15 cellular contexts compared by ENCODE assay signal in genomic region chr5:36880761-36881160, GRCh38. TPM values are rescaled to one million over a fixed set of nuclear protein-coding genes. Genes with fewer than 3 reads are reported as not detected.
DNase-seq lines count a peak whose midpoint lies in the region; ATAC-seq, FAIRE-seq and TF ChIP-seq lines count a peak whose summit lies in the region.
"Had no signal": no experiment of that assay in that cellular context is flagged by ENCODE, and none has a peak within 500 bp of the region (broad histone marks: within the 10 kb centered on the region; RNA-seq: fewer than 3 reads in every experiment).

No MANE protein-coding gene starts in this region.

- peak overlapping the region; percentile 94 for H3K4me2 ChIP-seq in PC-9

- H4K20me1 ChIP-seq in PC-9 (ENCODE audit: insufficient read depth): peaks cover 54% of the 10 kb centered on the region

- no peak overlapping the region for H2AFZ ChIP-seq in PC-9

- H3K36me3 ChIP-seq in PC-9 (ENCODE audit: low read depth) (no peaks in the 10 kb centered on the region), small intestine (ENCODE audit: control insufficient read depth in 2 of 2, insufficient read depth in 2 of 2, low read length in 2 of 2) (no peaks in the 10 kb centered on the region)
- H3K36me3 ChIP-seq: pancreas had no signal

- peaks cover 47% of the 10 kb centered on the region for H3K4me1 Mint-ChIP-seq in activated T-cell treated with anti-CD3 and anti-CD28 coated beads, Interleukin-2, amount 50 U/mL, for 4 hours (ENCODE audit: low read depth)

- intact Hi-C loops in PC-9 (cut with micrococcal nuclease; ENCODE audit: unreplicated experiment): no loop called here

- H3K27ac ChIP-seq in PC-9 (no peak overlapping the region), small intestine (ENCODE audit: low read depth in 1 of 2, low read length in 1 of 2) (no peak overlapping the region)
- H3K27ac ChIP-seq: pancreas had no signal

- peak overlapping the region; percentile 46 for H3K4me3 Mint-ChIP-seq in activated T-cell treated with anti-CD3 and anti-CD28 coated beads, Interleukin-2, amount 50 U/mL, for 4 hours

- no peaks in the 10 kb centered on the region for H3K27me3 ChIP-seq in PC-9 (ENCODE audit: insufficient read depth, low read depth)
- H3K27me3 ChIP-seq in small intestine (ENCODE audit: control insufficient read depth in 2 of 2, insufficient read depth in 2 of 2, low read length in 2 of 2): no peaks in the 10 kb centered on the region
- H3K27me3 ChIP-seq: esophagus muscularis mucosa, pancreas, testis had no signal

- H3F3A ChIP-seq in PC-9 (ENCODE audit: insufficient read depth, low read depth): peaks cover 25% of the 10 kb centered on the region

- ATAC-seq in activated T-cell treated with anti-CD3 and anti-CD28 coated beads, Interleukin-2, amount 50 U/mL, for 4 hours: no peak
- no peak for ATAC-seq in HG02840 (IDR thresholded peaks at IDR 0.05; ENCODE audit: low FRiP score, unreplicated experiment)
- ATAC-seq in GM19395 (IDR thresholded peaks at IDR 0.05; ENCODE audit: unreplicated experiment): no peak
- ATAC-seq: pancreas had no signal

- H3K4me3 ChIP-seq in PC-9 (no peak overlapping the region), epithelial cell of proximal tubule (ENCODE audit: low read depth, low read length) (peak overlapping the region; percentile 13), small intestine (ENCODE audit: low read depth in 1 of 2, low read length in 2 of 2) (peak overlapping the region in 1 of 2 donors; percentile 15)
- H3K4me3 ChIP-seq: pancreas, testis had no signal

- no peak for FAIRE-seq in small intestine (lab: Jason Lieb, UNC)
- FAIRE-seq: pancreas had no signal

- peaks cover 97% of the 10 kb centered on the region for H3K79me2 ChIP-seq in PC-9 (ENCODE audit: low read depth)

- no peaks in the 10 kb centered on the region for H3K9me3 Mint-ChIP-seq in activated T-cell treated with anti-CD3 and anti-CD28 coated beads, Interleukin-2, amount 50 U/mL, for 4 hours

- WGBS in small intestine, 3 donors: 12 to 29% (median 27%) methylated on average over 3 of the region's 3 CpGs

- no peaks in the 10 kb centered on the region for H3K27me3 Mint-ChIP-seq in activated T-cell treated with anti-CD3 and anti-CD28 coated beads, Interleukin-2, amount 50 U/mL, for 4 hours (ENCODE audit: low read depth)

- BruUV-seq in PC-9 (replicated peaks; lab: Mats Ljungman, UMichigan): no TSS peak

- peaks cover 10% of the 10 kb centered on the region for H3K36me3 Mint-ChIP-seq in activated T-cell treated with anti-CD3 and anti-CD28 coated beads, Interleukin-2, amount 50 U/mL, for 4 hours (ENCODE audit: insufficient read depth)

- DNase-seq in activated T-cell treated with anti-CD3 and anti-CD28 coated beads, Interleukin-2, amount 50 U/mL, for 4 hours: no peak
- DNase-seq in activated T-cell treated with anti-CD3 and anti-CD28 coated beads for 4 hours (no peak), PC-9 (no peak), epithelial cell of proximal tubule (ENCODE audit: low read depth) (no peak), small intestine (peak; percentile 51), amniotic stem cell (lab: John Stamatoyannopoulos, UW) (no peak)
- DNase-seq: activated CD4-positive, alpha-beta T cell treated with anti-CD3 and anti-CD28 coated beads, Interleukin-2, amount 50 U/mL, for 1 hour; kidney glomerular epithelial cell; NCI-H2029; pancreas; stimulated activated CD4-positive, alpha-beta T cell treated with anti-CD3 and anti-CD28 coated beads, Interleukin-4, amount 100 ng/mL, for 4 hours; testis had no signal

- TF ChIP-seq CTCF in PC-9 (conservative IDR thresholded peaks at IDR 0.05) (no peak), epithelial cell of proximal tubule (conservative IDR thresholded peaks at IDR 0.05; ENCODE audit: low read depth, low read length) (no peak)

- CTCF ChIA-PET in PC-9 (lab: Charles Lee): interaction anchor here (0.7 kb wide), 1 partner anchor 61 kb away, joined by 3 read pairs; no protein-coding TSS in a partner anchor

- H3K9me3 ChIP-seq in PC-9 (ENCODE audit: insufficient read depth, low read depth): no peaks in the 10 kb centered on the region
- H3K9me3 ChIP-seq in small intestine (ENCODE audit: control insufficient read depth, low read depth): no peaks in the 10 kb centered on the region
- H3K9me3 ChIP-seq: pancreas, testis had no signal

- H3K4me1 ChIP-seq in PC-9 (replicated peaks; ENCODE audit: insufficient read depth) (peaks cover 37% of the 10 kb centered on the region), small intestine (ENCODE audit: control insufficient read depth in 2 of 2, insufficient read depth in 1 of 2, low read depth in 1 of 2, low read length in 1 of 2) (no peaks in the 10 kb centered on the region)

- POLR2A ChIA-PET in PC-9 (lab: Charles Lee; ENCODE audit: unreplicated experiment): interaction anchor here (0.7 kb wide), 1 partner anchor 11 kb away, joined by 5 read pairs; no protein-coding TSS in a partner anchor

- H3K9me2 ChIP-seq in PC-9 (ENCODE audit: insufficient read depth): no peaks in the 10 kb centered on the region

RNA-seq across cellular contexts. Expression of gene NIPBL, which starts 4.2 kb away (rescaled TPM):
- total RNA-seq in activated T-cell treated with anti-CD3 and anti-CD28 coated beads, Interleukin-2, amount 50 U/mL, for 4 hours: 10 to 100 TPM; 42.0 to 56.0 (median 43.4) TPM
- total RNA-seq in PC-9 (2021) (83.8 and 124 TPM in 2 replicates), epithelial cell of proximal tubule (6.4 and 6.9 TPM in 2 replicates)
- 10 to 100 TPM; 10.8 to 14.8 (median 14.4) TPM for polyA plus RNA-seq in small intestine
